In the genomic region with DNA sequence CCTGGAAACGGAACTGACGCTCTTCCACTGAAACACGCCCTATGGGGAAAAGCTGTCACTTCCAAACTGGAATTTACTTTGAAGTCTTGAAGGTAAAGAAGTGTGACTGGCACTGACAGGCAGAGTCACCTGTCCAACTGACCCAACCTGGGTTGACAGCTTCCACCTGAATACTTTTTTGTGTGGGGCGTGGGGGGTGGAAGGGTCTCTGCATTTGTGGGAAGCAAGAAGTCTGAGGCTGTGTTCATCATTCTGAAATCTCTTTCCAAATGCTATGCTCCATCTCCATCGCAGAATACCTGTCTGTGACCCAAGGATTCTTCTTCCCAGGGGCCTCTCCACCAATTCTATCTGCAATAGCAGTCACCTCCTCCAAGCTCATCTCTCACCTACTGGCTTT, we compare ENCODE assay signal across 25 cellular contexts. TPM values are rescaled to one million over a fixed set of nuclear protein-coding genes. Genes with fewer than 3 reads are reported as not detected.
DNase-seq lines count a peak whose midpoint lies in the region; ATAC-seq and TF ChIP-seq lines count a peak whose summit lies in the region.
"Had no signal": no experiment of that assay in that cellular context is flagged by ENCODE, and none has a peak within 500 bp of the region (broad histone marks: within the 10 kb centered on the region; RNA-seq: fewer than 3 reads in every experiment).

No MANE protein-coding gene starts in this region.

- H3K36me3 ChIP-seq in BE2C: no peaks in the 10 kb centered on the region
- no peaks in the 10 kb centered on the region for H3K36me3 ChIP-seq in Karpas-422 (ENCODE audit: insufficient read depth, low read length)
- no peaks in the 10 kb centered on the region for H3K36me3 ChIP-seq in MM.1S (replicated peaks; ENCODE audit: insufficient read depth, low read length)

- no peak overlapping the region for H3K4me2 ChIP-seq in Karpas-422 (ENCODE audit: low read depth, low read length, poor library complexity, severe bottlenecking)
- H3K4me2 ChIP-seq in MM.1S (ENCODE audit: low read depth, low read length): no peak overlapping the region
- H3K4me2 ChIP-seq: A549, GM23338 had no signal

- no peak overlapping the region for H3K9ac ChIP-seq in Karpas-422 (ENCODE audit: low read length)
- H3K9ac ChIP-seq in MM.1S (ENCODE audit: low read length): no peak overlapping the region

- H2AFZ ChIP-seq in Karpas-422 (ENCODE audit: low read length) (no peak overlapping the region), MM.1S (ENCODE audit: low read length) (no peak overlapping the region)
- H2AFZ ChIP-seq: GM23338 had no signal

- no peak for ATAC-seq in GM21515 (IDR thresholded peaks at IDR 0.05; ENCODE audit: unreplicated experiment)
- ATAC-seq in GM18873 (IDR thresholded peaks at IDR 0.05; ENCODE audit: low FRiP score, unreplicated experiment): no peak
- ATAC-seq: A549, GM12878, GM23338, HCT116 had no signal

- no peaks in the 10 kb centered on the region for H3K27me3 ChIP-seq in BE2C
- H3K27me3 ChIP-seq in Karpas-422 (ENCODE audit: low read length): no peaks in the 10 kb centered on the region
- no peaks in the 10 kb centered on the region for H3K27me3 ChIP-seq in MM.1S (replicated peaks; ENCODE audit: insufficient read depth, low read length)

- H3K9me2 ChIP-seq in Karpas-422 (replicated peaks; ENCODE audit: insufficient read depth, low read length): no peaks in the 10 kb centered on the region
- no peaks in the 10 kb centered on the region for H3K9me2 ChIP-seq in MM.1S (replicated peaks; ENCODE audit: insufficient read depth, low read length)

- TF ChIP-seq CTCF in BE2C (IDR thresholded peaks at IDR 0.05; ENCODE audit: low read depth, low read length) (no peak), coronary artery (IDR thresholded peaks at IDR 0.05) (no peak), osteocyte (IDR thresholded peaks at IDR 0.05) (no peak), MM.1S (IDR thresholded peaks at IDR 0.05; ENCODE audit: low read length) (no peak)

- H3K9me3 ChIP-seq in BE2C: no peaks in the 10 kb centered on the region
- no peaks in the 10 kb centered on the region for H3K9me3 ChIP-seq in Karpas-422 (ENCODE audit: low read length)
- H3K9me3 ChIP-seq in MM.1S (replicated peaks; ENCODE audit: insufficient read depth, low read length): no peaks in the 10 kb centered on the region
- H3K9me3 ChIP-seq: A549 had no signal

- H3K4me1 ChIP-seq in BE2C (no peaks in the 10 kb centered on the region), Karpas-422 (ENCODE audit: low read length) (no peaks in the 10 kb centered on the region), MM.1S (ENCODE audit: low read length) (no peaks in the 10 kb centered on the region)
- H3K4me1 ChIP-seq: A549 had no signal

- H3K27me3 Mint-ChIP-seq in osteocyte (ENCODE audit: unreplicated experiment): no peaks in the 10 kb centered on the region
- H3K27me3 Mint-ChIP-seq: CD4-positive, CD25-positive, alpha-beta regulatory T cell had no signal

- H3K79me2 ChIP-seq in Karpas-422 (ENCODE audit: low read length): no peaks in the 10 kb centered on the region
- H3K79me2 ChIP-seq in MM.1S (ENCODE audit: low read length): no peaks in the 10 kb centered on the region

- no peaks in the 10 kb centered on the region for H3K9me3 Mint-ChIP-seq in osteocyte (ENCODE audit: unreplicated experiment)
- H3K9me3 Mint-ChIP-seq: CD4-positive, CD25-positive, alpha-beta regulatory T cell; CD8-positive, alpha-beta memory T cell; GM23338; HFFc6 had no signal

- H3K4me3 ChIP-seq in BE2C (ENCODE audit: low read depth, low read length) (no peak overlapping the region), Karpas-422 (ENCODE audit: low read length) (no peak overlapping the region), coronary artery (no peak overlapping the region), MM.1S (ENCODE audit: low read length) (no peak overlapping the region)
- H3K4me3 ChIP-seq: A549, GM12878, GM23338 had no signal

- no peak overlapping the region for H3K27ac Mint-ChIP-seq in osteocyte (ENCODE audit: unreplicated experiment)
- H3K27ac Mint-ChIP-seq: GM23338, HFFc6 had no signal

- H3K27ac ChIP-seq in Karpas-422 (ENCODE audit: low read length) (no peak overlapping the region), coronary artery (no peak overlapping the region), MM.1S (ENCODE audit: low read length) (no peak overlapping the region)
- H3K27ac ChIP-seq: 22Rv1, A549 had no signal

- peaks cover 7% of the 10 kb centered on the region for H3K36me3 Mint-ChIP-seq in osteocyte (ENCODE audit: unreplicated experiment)

- 0 out of 2 replicates have a peak, but pooled peaks cover 3% of the 10 kb centered on the region for H4K20me1 ChIP-seq in Karpas-422 (ENCODE audit: insufficient read depth, low read depth, low read length)
- no peaks in the 10 kb centered on the region for H4K20me1 ChIP-seq in MM.1S (ENCODE audit: insufficient read depth, low read length)

- H3K4me3 Mint-ChIP-seq in osteocyte (ENCODE audit: unreplicated experiment): no peak overlapping the region
- H3K4me3 Mint-ChIP-seq: CD4-positive, CD25-positive, alpha-beta regulatory T cell; CD8-positive, alpha-beta memory T cell; GM23338; HFFc6 had no signal

- H3K4me1 Mint-ChIP-seq in osteocyte (ENCODE audit: unreplicated experiment): no peaks in the 10 kb centered on the region

- DNase-seq in BE2C (peak; percentile 0), Karpas-422 (peak; percentile 12), coronary artery (ENCODE audit: low spot score) (peak; percentile 16), osteocyte (ENCODE audit: extremely low spot score, unreplicated experiment) (peak; percentile 54), NCI-H1694 treated with DMSO at 0.1 percent for 48 hours (lab: John Stamatoyannopoulos, UW) (no peak), MM.1S (no peak)
- DNase-seq: AML-193; C1 segment of cervical spinal cord; CD4-positive, CD25-positive, alpha-beta regulatory T cell; CD8-positive, alpha-beta memory T cell; COR-L47; DMS 273 treated with DMSO at 0.1 percent for 48 hours; DMS53; DND-41; EL; HFFc6; IMR-90 had no signal

- no peaks in the 10 kb centered on the region for H3F3A ChIP-seq in MM.1S (ENCODE audit: insufficient read depth, low read length)

RNA-seq across cellular contexts. Expression of gene IFT27, which starts 7.8 kb away (rescaled TPM):
- polyA plus RNA-seq in BE2C (2012; ENCODE audit: insufficient read depth, insufficient read length, low read depth): 21.9 TPM
- total RNA-seq in Karpas-422 (2014; rRNA removed; shearing (Covaris generic); ENCODE audit: low replicate concordance): 10.9 and 21.2 TPM in 2 replicates
- 30.5 and 36.9 TPM in 2 replicates for total RNA-seq in osteocyte

RNA-seq across cellular contexts. Expression of gene PVALB, which starts 48.7 kb away (rescaled TPM):
- not detected for polyA plus RNA-seq in BE2C (2012; ENCODE audit: insufficient read depth, insufficient read length, low read depth)
- total RNA-seq in Karpas-422 (2014; rRNA removed; shearing (Covaris generic); ENCODE audit: low replicate concordance): not detected in 2 replicates
- 0.94 TPM in 1 of 2 replicates, not detected in the other for total RNA-seq in osteocyte
- total RNA-seq: CD4-positive, CD25-positive, alpha-beta regulatory T cell; CD8-positive, alpha-beta memory T cell; G401; GM12878; GM23338; HFFc6; IMR-90 had no signal
- polyA plus RNA-seq: A549; CD4-positive, CD25-positive, alpha-beta regulatory T cell; CD8-positive, alpha-beta memory T cell; GM12878; IMR-90 had no signal

Comparison
In these comparisons a context has a peak if more than half of its experiments do, and no peak if none do; other contexts are left out.
1. DNase-seq: peak in BE2C (single experiment), Karpas-422 (single experiment), coronary artery (single experiment) and osteocyte (single experiment); none in NCI-H1694 treated with DMSO at 0.1 percent for 48 hours (single experiment) and MM.1S (single experiment).